Comparison of ENCODE assay signal across 7 cellular contexts in genomic region chr6:16263464-16263863, GRCh38. TPM values are rescaled to one million over a fixed set of nuclear protein-coding genes. Genes with fewer than 3 reads are reported as not detected.
A peak's percentile ranks its signal among the peaks of the same experiment; 100 is the strongest.
DNase-seq lines count a peak whose midpoint lies in the region; ATAC-seq, FAIRE-seq and TF ChIP-seq lines count a peak whose summit lies in the region.
"Not testable (repeated sequence)": the region's sequence is repeated elsewhere in the genome, so short reads cannot be mapped to it uniquely, and the experiment has no call there.
"Had no signal": no experiment of that assay in that cellular context is flagged by ENCODE, and none has a peak within 500 bp of the region (broad histone marks: within the 10 kb centered on the region; RNA-seq: fewer than 3 reads in every experiment).

No MANE protein-coding gene starts in this region.

- H2AK5ac ChIP-seq in mesendoderm (ENCODE audit: low read length), result not testable (repeated sequence)

- peak overlapping the region; percentile 60 for H3K56ac ChIP-seq in mesendoderm (ENCODE audit: low read length)

- H3K36me3 Mint-ChIP-seq in endodermal cell (ENCODE audit: low read depth), result peaks cover 27% of the 10 kb centered on the region

- not testable (repeated sequence) for H3K27ac ChIP-seq in HUES6 (ENCODE audit: low read depth, low read length); endodermal cell (ENCODE audit: low read depth, low read length)
- peak overlapping the region; percentile 21; the same call in 1 of the 3 replicates for H3K27ac ChIP-seq in K562 (ENCODE audit: extremely low read depth, low read depth, low read length)
- H3K27ac ChIP-seq in mesendoderm (ENCODE audit: low read depth, low read length), result peak overlapping the region; percentile 57

- TF ChIP-seq POLR2A in K562 (conservative IDR thresholded peaks at IDR 0.05), result 0 out of 2 replicates have a peak, but pooled peaks have one; percentile 50
- not testable (repeated sequence) for TF ChIP-seq POLR2A in erythroblast (IDR thresholded peaks at IDR 0.05; ENCODE audit: low read length)

- not testable (repeated sequence) for TF ChIP-seq RAD21 in K562 (CRISPR knock-in tag; conservative IDR thresholded peaks at IDR 0.05 in 1 of 2, IDR thresholded peaks at IDR 0.05 in 1 of 2)

- peaks cover 25% of the 10 kb centered on the region for H3K4me1 Mint-ChIP-seq in endodermal cell

- H3K4me1 ChIP-seq in HUES6 (ENCODE audit: control insufficient read depth, insufficient read depth, low read length) (peaks cover 11% of the 10 kb centered on the region), K562 (replicated peaks in 1 of 2; ENCODE audit: control insufficient read depth in 2 of 2, insufficient read depth in 2 of 2, low read length in 2 of 2) (peaks cover 17 to 24% of the 10 kb centered on the region in 2 experiments), endodermal cell (ENCODE audit: control insufficient read depth, insufficient read depth, low read length) (peaks cover 11% of the 10 kb centered on the region)
- not testable (repeated sequence) for H3K4me1 ChIP-seq in mesendoderm (ENCODE audit: control insufficient read depth, low read depth, low read length)

- in situ Hi-C loops in K562 (cut with MboI), result not testable (repeated sequence)

- H2BK15ac ChIP-seq in mesendoderm (replicated peaks; ENCODE audit: low read depth), result not testable (repeated sequence)

- not testable (repeated sequence) for FAIRE-seq in K562 (lab: Jason Lieb, UNC)

- peak overlapping the region; percentile 88 for H3K18ac ChIP-seq in mesendoderm (ENCODE audit: low read length)

- peak overlapping the region; percentile 31; the same call in 1 of the 2 replicates for H3K4me3 ChIP-seq in HUES6 (ENCODE audit: low read depth, low read length)
- not testable (repeated sequence) for H3K4me3 ChIP-seq in K562; mesendoderm (ENCODE audit: low read length)
- H3K4me3 ChIP-seq in endodermal cell (ENCODE audit: low read length), result peak overlapping the region; percentile 86

- H3K9ac ChIP-seq in HUES6 (ENCODE audit: low read length), result peak overlapping the region; percentile 68
- H3K9ac ChIP-seq in K562 (ENCODE audit: insufficient read depth in 1 of 2, low read depth in 2 of 2, low read length in 2 of 2), result not testable (repeated sequence)
- H3K9ac ChIP-seq in endodermal cell (ENCODE audit: extremely low read depth, low read length, poor library complexity, severe bottlenecking), result peak overlapping the region; percentile 88
- H3K9ac ChIP-seq in mesendoderm (ENCODE audit: low read length), result peak overlapping the region; percentile 36

- H3K9me3 ChIP-seq in HUES6 (ENCODE audit: control insufficient read depth, insufficient read depth, low read depth, low read length), result peaks cover 13% of the 10 kb centered on the region; the same call in 1 of the 2 replicates
- H3K9me3 ChIP-seq in K562 (replicated peaks; ENCODE audit: control insufficient read depth, insufficient read depth, low read depth, low read length); endodermal cell (ENCODE audit: control insufficient read depth, low read length): not testable (repeated sequence)

- H3K79me2 ChIP-seq in K562 (ENCODE audit: control insufficient read depth, insufficient read depth, low read length), result peaks cover 53% of the 10 kb centered on the region
- H3K79me2 ChIP-seq in mesendoderm (ENCODE audit: control insufficient read depth, insufficient read depth, low read length), result not testable (repeated sequence)

- DNase-seq in K562 (ENCODE audit: extremely low read depth in 1 of 4, low spot score in 3 of 4), result peak in 1 of 4 experiments; percentile 51
- DNase-seq in endodermal cell, mesendoderm: not testable (repeated sequence)
- DNase-seq in erythroblast (lab: John Stamatoyannopoulos, UW), result peak; percentile 51 to 63

- not testable (repeated sequence) for BruUV-seq in K562 (replicated peaks; lab: Mats Ljungman, UMichigan)

- WGBS in K562 (ENCODE audit: insufficient coverage, low coverage, missing lambda C conversion rate), result 2% methylated on average over 7 of the region's 7 CpGs
- WGBS in endodermal cell (ENCODE audit: insufficient coverage in 1 of 2, insufficient read length in 1 of 2), 2 experiments, result 65% methylated on average over 7 of the region's 7 CpGs; no CpG with 5 or more reads in 1 of the 2 experiments
- no CpG with 5 or more reads among the region's 7 CpGs for WGBS in mesendoderm (ENCODE audit: extremely low coverage, insufficient coverage, low lambda C conversion rate)

- peak overlapping the region; percentile 0 for H3K4ac ChIP-seq in mesendoderm (ENCODE audit: low read depth, low read length)

- H2BK5ac ChIP-seq in mesendoderm (ENCODE audit: low read length), result not testable (repeated sequence)

- H3K9me1 ChIP-seq in K562 (ENCODE audit: control insufficient read depth, insufficient read depth, low read length), result not testable (repeated sequence)

- H3K27me3 ChIP-seq in HUES6 (ENCODE audit: control insufficient read depth, insufficient read depth, low read length); K562 (ENCODE audit: control insufficient read depth in 2 of 2, insufficient read depth in 2 of 2, low read length in 2 of 2); endodermal cell (ENCODE audit: control insufficient read depth, insufficient read depth, low read length, poor library complexity, severe bottlenecking); mesendoderm (ENCODE audit: insufficient read depth, low read length, poor library complexity): not testable (repeated sequence)

- H3K36me3 ChIP-seq in HUES6 (ENCODE audit: control insufficient read depth, insufficient read depth, low read length); mesendoderm (ENCODE audit: control insufficient read depth, insufficient read depth, low read length): not testable (repeated sequence)
- H3K36me3 ChIP-seq in K562 (ENCODE audit: control insufficient read depth, insufficient read depth, low read length) (peaks cover 35% of the 10 kb centered on the region), endodermal cell (ENCODE audit: control insufficient read depth, insufficient read depth, low read length) (peaks cover 13% of the 10 kb centered on the region)

- H4K8ac ChIP-seq in mesendoderm (ENCODE audit: low read depth, low read length), result not testable (repeated sequence)

- TF ChIP-seq EP300 in K562 (IDR thresholded peaks at IDR 0.05; ENCODE audit: low read length), result peak; percentile 74

- not testable (repeated sequence) for TF ChIP-seq CTCF in K562 (IDR thresholded peaks at IDR 0.05 in 2 of 3, conservative IDR thresholded peaks at IDR 0.05 in 1 of 3; ENCODE audit: insufficient read depth in 2 of 3, low read depth in 1 of 3, low read length in 3 of 3); endodermal cell (conservative IDR thresholded peaks at IDR 0.05)

- H3K27ac Mint-ChIP-seq in endodermal cell, result not testable (repeated sequence)

- H2BK120ac ChIP-seq in mesendoderm (ENCODE audit: low read depth, low read length), result not testable (repeated sequence)

- CTCF ChIA-PET in K562 (lab: Yijun Ruan, JAX; ENCODE audit: low intra/inter-chr PET ratio), result not testable (repeated sequence)

- not testable (repeated sequence) for H4K5ac ChIP-seq in mesendoderm (ENCODE audit: low read length)

- not testable (repeated sequence) for H3K23ac ChIP-seq in mesendoderm (ENCODE audit: low read length)

- not testable (repeated sequence) for H4K20me1 ChIP-seq in K562 (replicated peaks; ENCODE audit: control insufficient read depth, insufficient read depth, low read length)

- POLR2A ChIA-PET in K562 (lab: Yijun Ruan, JAX), result interaction anchor here (1.0 to 2.1 kb wide), 2 partner anchors 13 to 16 kb away, joined by 3 to 5 read pairs; no protein-coding TSS in a partner anchor

- intact Hi-C loops in K562 (cut with micrococcal nuclease), result not testable (repeated sequence)

- not testable (repeated sequence) for H3K4me2 ChIP-seq in K562 (ENCODE audit: insufficient read depth, low read length); mesendoderm (ENCODE audit: low read length)

- ATAC-seq in K562, result not testable (repeated sequence)

- H3K4me3 Mint-ChIP-seq in endodermal cell, result not testable (repeated sequence)

- H2AFZ ChIP-seq in K562 (ENCODE audit: low read depth, low read length), result not testable (repeated sequence)

- peaks cover 24% of the 10 kb centered on the region for H3K9me3 Mint-ChIP-seq in endodermal cell

- not testable (repeated sequence) for H3K27me3 Mint-ChIP-seq in endodermal cell (ENCODE audit: insufficient read depth)

- not testable (repeated sequence) for H3K79me1 ChIP-seq in mesendoderm (ENCODE audit: low read length)

TF ChIP-seq in K562, 482 proteins besides CTCF, POLR2A, EP300 and RAD21 (continues in another document):
- TF ChIP-seq ARNT (IDR thresholded peaks at IDR 0.05) (peak in 1 of 2 experiments; percentile 80; a peak in 1 of 4 replicates), PHB2 (IDR thresholded peaks at IDR 0.05; ENCODE audit: low read depth) (peak; percentile 99), MEF2D (tag; conservative IDR thresholded peaks at IDR 0.05; ENCODE audit: low read depth) (peak; percentile 82), STAT5A (IDR thresholded peaks at IDR 0.05; ENCODE audit: borderline replicate concordance, low read length) (peak; percentile 52; the same call in 1 of the 2 replicates), ZNF766 (CRISPR knock-in tag; conservative IDR thresholded peaks at IDR 0.05) (0 out of 2 replicates have a peak, but pooled peaks have one; percentile 63)

RNA-seq across cellular contexts. Expression of gene GMPR, which starts 25.1 kb away (rescaled TPM):
- total RNA-seq in K562 (2011; cell fraction: chromatin; rRNA removed; ENCODE audit: low replicate concordance), result 58.9 and 89.1 TPM in 2 replicates
- 52.6 and 53.0 TPM in 2 replicates for total RNA-seq in K562 (2011; cell fraction: nucleolus; rRNA removed)
- 58.1 and 58.7 TPM in 2 replicates for total RNA-seq in K562 (2011; cell fraction: nucleoplasm; rRNA removed)
- total RNA-seq in K562 (2014; rRNA removed) (42.5 and 46.2 TPM in 2 replicates), K562 (2014; rRNA removed; fragmentation: Illumina TruSeq; extraction: Trizol) (34.1 and 34.6 TPM in 2 replicates), K562 (2015; rRNA removed; fragmentation: Illumina TruSeq; extraction: Trizol) (52.9 and 53.5 TPM in 2 replicates), K562 (2021) (64.1 and 73.7 TPM in 2 replicates), endodermal cell (10 to 100 TPM in 1 of 2 donors, 1 to 10 TPM in 1; 4.9 to 20.7 TPM)
- polyA plus RNA-seq in K562 (2011; rRNA removed) (66.7 and 72.1 TPM in 2 replicates), K562 (2014; fragmentation: Illumina TruSeq; extraction: Trizol) (83.7 and 85.6 TPM in 2 replicates), K562 (2014; fragmentation: Nextera tagmentation; extraction: Ambion mirVana) (10 to 100 TPM; 42.0 to 47.8 TPM), K562 (2014; rRNA removed) (45.6 and 49.8 TPM in 2 replicates)
- 97.7 and 111 TPM in 2 replicates for polyA plus RNA-seq in K562 (2011; cell fraction: cytosol; rRNA removed)
- polyA plus RNA-seq in K562 (2011; cell fraction: nucleus; rRNA removed), result 50.2 and 57.5 TPM in 2 replicates
- polyA plus RNA-seq in K562 (2012), result 80.2 and 117 TPM in 2 replicates
- polyA minus RNA-seq in K562 (2011; rRNA and poly(A)+ RNA removed), result 82.0 and 85.1 TPM in 2 replicates
- 38.0 and 45.0 TPM in 2 replicates for polyA minus RNA-seq in K562 (2011; cell fraction: cytosol; rRNA and poly(A)+ RNA removed)
- polyA minus RNA-seq in K562 (2011; cell fraction: nucleus; rRNA and poly(A)+ RNA removed), result 26.5 and 45.9 TPM in 2 replicates
- polyA plus RNA-seq in endodermal cell (2013, experiment 1 of 2), result 6.1 TPM
- polyA plus RNA-seq in endodermal cell (2013, experiment 2 of 2), result 6.0 TPM
- polyA plus RNA-seq in mesendoderm (2013, experiment 1 of 2), result 19.3 TPM
- 19.7 TPM for polyA plus RNA-seq in mesendoderm (2013, experiment 2 of 2)
- total RNA-seq: B cell; CD4-positive, alpha-beta memory T cell had no signal
